In genomic region chr5:153005711-153006110, GRCh38 we compare ENCODE assay signal across 28 cellular contexts.
"Had no signal": no experiment of that assay in that cellular context is flagged by ENCODE, and none has a peak within 500 bp of the region (broad histone marks: within the 10 kb centered on the region; RNA-seq: fewer than 3 reads in every experiment).

No MANE protein-coding gene starts in this region.

- ATAC-seq: effector memory CD8-positive, alpha-beta T cell; esophagus mucosa; foreskin keratinocyte; gastrocnemius medialis; gastroesophageal sphincter; heart left ventricle; heart right ventricle had no signal

- H3K36me3 ChIP-seq: colonic mucosa, esophagus muscularis mucosa, esophagus squamous epithelium, gastrocnemius medialis, gastroesophageal sphincter, heart left ventricle, heart right ventricle had no signal

- H3K4me3 ChIP-seq: colonic mucosa, coronary artery, dorsolateral prefrontal cortex, esophagus muscularis mucosa, esophagus squamous epithelium, gastrocnemius medialis, gastroesophageal sphincter, heart left ventricle, heart right ventricle had no signal

- DNase-seq: colonic mucosa; cortex of kidney; dermis blood vessel endothelial cell; dorsolateral prefrontal cortex; effector CD4-positive, alpha-beta T cell; effector CD8-positive, alpha-beta T cell; effector memory CD4-positive, alpha-beta T cell; effector memory CD8-positive, alpha-beta T cell; erythroblast; esophagus squamous epithelium; foreskin fibroblast; foreskin keratinocyte; foreskin melanocyte; gastrocnemius medialis; glutamatergic neuron; head of caudate nucleus; heart left ventricle; heart right ventricle had no signal

- H3K4me1 ChIP-seq: colonic mucosa, esophagus muscularis mucosa, esophagus squamous epithelium, foreskin keratinocyte, gastrocnemius medialis, gastroesophageal sphincter, heart left ventricle, heart right ventricle had no signal

- FAIRE-seq: colon, endometrium, endothelial cell of umbilical vein, frontal cortex had no signal

- H3K27me3 ChIP-seq: colonic mucosa, dorsolateral prefrontal cortex, esophagus muscularis mucosa, esophagus squamous epithelium, foreskin keratinocyte, gastrocnemius medialis, gastroesophageal sphincter, heart left ventricle, heart right ventricle had no signal

- H3K4me3 Mint-ChIP-seq: dendritic cell treated with granulocyte-macrophage colony-stimulating factor and Interleukin-4, amounts not matched to agents 40 ng/mL and 50 ng/mL, for 4 days; effector memory CD8-positive, alpha-beta T cell had no signal

- H3K27me3 Mint-ChIP-seq: dendritic cell treated with granulocyte-macrophage colony-stimulating factor and Interleukin-4, amounts not matched to agents 40 ng/mL and 50 ng/mL, for 4 days; effector memory CD8-positive, alpha-beta T cell had no signal

- H3K27ac Mint-ChIP-seq: dendritic cell treated with granulocyte-macrophage colony-stimulating factor and Interleukin-4, amounts not matched to agents 40 ng/mL and 50 ng/mL, for 4 days; effector memory CD8-positive, alpha-beta T cell had no signal

- H3K27ac ChIP-seq: colonic mucosa, coronary artery, dorsolateral prefrontal cortex, epithelial cell of prostate, esophagus muscularis mucosa, esophagus squamous epithelium, foreskin keratinocyte, gastrocnemius medialis, gastroesophageal sphincter, heart left ventricle, heart right ventricle had no signal

- H3K9me3 ChIP-seq: colonic mucosa, gastrocnemius medialis had no signal
